In genomic region chr6:105199711-105200110, GRCh38 we compare ENCODE assay signal across 13 cellular contexts. TPM values are rescaled to one million over a fixed set of nuclear protein-coding genes. Genes with fewer than 3 reads are reported as not detected.
"Had no signal": no experiment of that assay in that cellular context is flagged by ENCODE, and none has a peak within 500 bp of the region (broad histone marks: within the 10 kb centered on the region; RNA-seq: fewer than 3 reads in every experiment).

No MANE protein-coding gene starts in this region.

- DNase-seq: activated CD4-positive, alpha-beta T cell treated with anti-CD3 and anti-CD28 coated beads, Interleukin-2, amount 10 ng/mL, durations not matched to agents 7 days and 5 days; activated CD8-positive, alpha-beta memory T cell treated with anti-CD3 and anti-CD28 coated beads, Interleukin-2, amount 50 U/mL, for 48 hours; activated naive CD8-positive, alpha-beta T cell treated with anti-CD3 and anti-CD28 coated beads, Interleukin-2, amount 10 ng/mL, durations not matched to agents 7 days and 5 days; activated T-cell treated with anti-CD3 and anti-CD28 coated beads, Interleukin-2, amount 50 U/mL, for 72 hours; kidney glomerular epithelial cell; lower lobe of right lung; ovary; stimulated activated CD4-positive, alpha-beta T cell treated with anti-CD3 and anti-CD28 coated beads, Interleukin-2, amount 100 ng/mL, for 48 hours; T-cell; T-helper 9 cell had no signal

- H3K4me3 ChIP-seq: esophagus muscularis mucosa, lower lobe of right lung, ovary, thyroid gland had no signal

- H3K27me3 ChIP-seq: ovary, thyroid gland had no signal

- ATAC-seq: activated T-cell treated with anti-CD3 and anti-CD28 coated beads, Interleukin-2, amount 50 U/mL, for 72 hours; lower lobe of right lung; stimulated activated memory B cell treated with anti-CD40 and anti-IgM and Interleukin-4, amounts not matched to agents 10 μg/mL and 1 μg/mL and 100 μg/mL, for 72 hours; T-cell had no signal

- H3K36me3 ChIP-seq: esophagus muscularis mucosa, lower lobe of right lung, ovary, thyroid gland had no signal

- H3K27ac ChIP-seq: esophagus muscularis mucosa, lower lobe of right lung, ovary, thyroid gland had no signal

- H3K4me1 ChIP-seq: esophagus muscularis mucosa, lower lobe of right lung, thyroid gland had no signal

- H3K9me3 ChIP-seq: lower lobe of right lung, ovary, thyroid gland had no signal

RNA-seq across cellular contexts. Expression of gene POPDC3, which starts 19.9 kb away (rescaled TPM):
- total RNA-seq: activated CD4-positive, alpha-beta T cell treated with anti-CD3 and anti-CD28 coated beads, Interleukin-2, amount 10 ng/mL, durations not matched to agents 7 days and 5 days; activated naive CD8-positive, alpha-beta T cell treated with anti-CD3 and anti-CD28 coated beads, Interleukin-2, amount 10 ng/mL, durations not matched to agents 7 days and 5 days; activated T-cell treated with anti-CD3 and anti-CD28 coated beads, Interleukin-2, amount 50 U/mL, for 72 hours; esophagus muscularis mucosa; T-cell had no signal
